Comparison of ENCODE assay signal across 1 cellular context in the genomic region with DNA sequence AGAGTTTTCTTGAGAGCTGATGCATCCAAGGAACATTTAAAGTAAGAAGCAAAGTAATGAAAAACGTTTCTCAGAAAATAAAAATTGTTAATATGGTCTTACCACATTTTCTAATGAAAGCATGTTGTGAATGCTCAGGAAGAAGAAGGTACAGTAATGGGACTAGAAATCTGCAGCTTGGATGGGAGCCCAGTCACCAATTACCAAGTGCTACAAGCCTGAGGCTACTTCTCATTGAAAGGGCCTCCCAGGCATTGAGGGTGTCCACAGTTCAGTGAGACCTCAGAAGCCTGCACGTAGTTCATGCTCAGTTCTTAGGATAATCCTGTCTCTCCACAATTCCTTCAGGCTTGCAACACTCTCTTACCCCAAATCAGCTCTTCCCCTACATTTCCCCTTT.
TF ChIP-seq lines count a peak whose summit lies in the region.

No MANE protein-coding gene starts in this region.

TF ChIP-seq in GM23338, 12 proteins besides CTCF, POLR2A, EP300 and RAD21 (continued from another document):
- no peak for TF ChIP-seq ZNF114 (CRISPR knock-in tag; IDR thresholded peaks at IDR 0.05)
- TF ChIP-seq JUNB (IDR thresholded peaks at IDR 0.05; ENCODE audit: unreplicated experiment) = no peak
- TF ChIP-seq ETS1 (IDR thresholded peaks at IDR 0.05) = no peak
- no peak for TF ChIP-seq CREB1 (CRISPR knock-in tag; IDR thresholded peaks at IDR 0.05; ENCODE audit: low read depth)
- no peak for TF ChIP-seq EZH2phosphoT487 (IDR thresholded peaks at IDR 0.05; ENCODE audit: unreplicated experiment)
- no peak for TF ChIP-seq REST (IDR thresholded peaks at IDR 0.05; ENCODE audit: unreplicated experiment)
- TF ChIP-seq ZNF331 (CRISPR knock-in tag; IDR thresholded peaks at IDR 0.05; ENCODE audit: low read depth) = no peak
- no peak for TF ChIP-seq STAT1 (IDR thresholded peaks at IDR 0.05; ENCODE audit: unreplicated experiment)
- TF ChIP-seq, protein P1, sequence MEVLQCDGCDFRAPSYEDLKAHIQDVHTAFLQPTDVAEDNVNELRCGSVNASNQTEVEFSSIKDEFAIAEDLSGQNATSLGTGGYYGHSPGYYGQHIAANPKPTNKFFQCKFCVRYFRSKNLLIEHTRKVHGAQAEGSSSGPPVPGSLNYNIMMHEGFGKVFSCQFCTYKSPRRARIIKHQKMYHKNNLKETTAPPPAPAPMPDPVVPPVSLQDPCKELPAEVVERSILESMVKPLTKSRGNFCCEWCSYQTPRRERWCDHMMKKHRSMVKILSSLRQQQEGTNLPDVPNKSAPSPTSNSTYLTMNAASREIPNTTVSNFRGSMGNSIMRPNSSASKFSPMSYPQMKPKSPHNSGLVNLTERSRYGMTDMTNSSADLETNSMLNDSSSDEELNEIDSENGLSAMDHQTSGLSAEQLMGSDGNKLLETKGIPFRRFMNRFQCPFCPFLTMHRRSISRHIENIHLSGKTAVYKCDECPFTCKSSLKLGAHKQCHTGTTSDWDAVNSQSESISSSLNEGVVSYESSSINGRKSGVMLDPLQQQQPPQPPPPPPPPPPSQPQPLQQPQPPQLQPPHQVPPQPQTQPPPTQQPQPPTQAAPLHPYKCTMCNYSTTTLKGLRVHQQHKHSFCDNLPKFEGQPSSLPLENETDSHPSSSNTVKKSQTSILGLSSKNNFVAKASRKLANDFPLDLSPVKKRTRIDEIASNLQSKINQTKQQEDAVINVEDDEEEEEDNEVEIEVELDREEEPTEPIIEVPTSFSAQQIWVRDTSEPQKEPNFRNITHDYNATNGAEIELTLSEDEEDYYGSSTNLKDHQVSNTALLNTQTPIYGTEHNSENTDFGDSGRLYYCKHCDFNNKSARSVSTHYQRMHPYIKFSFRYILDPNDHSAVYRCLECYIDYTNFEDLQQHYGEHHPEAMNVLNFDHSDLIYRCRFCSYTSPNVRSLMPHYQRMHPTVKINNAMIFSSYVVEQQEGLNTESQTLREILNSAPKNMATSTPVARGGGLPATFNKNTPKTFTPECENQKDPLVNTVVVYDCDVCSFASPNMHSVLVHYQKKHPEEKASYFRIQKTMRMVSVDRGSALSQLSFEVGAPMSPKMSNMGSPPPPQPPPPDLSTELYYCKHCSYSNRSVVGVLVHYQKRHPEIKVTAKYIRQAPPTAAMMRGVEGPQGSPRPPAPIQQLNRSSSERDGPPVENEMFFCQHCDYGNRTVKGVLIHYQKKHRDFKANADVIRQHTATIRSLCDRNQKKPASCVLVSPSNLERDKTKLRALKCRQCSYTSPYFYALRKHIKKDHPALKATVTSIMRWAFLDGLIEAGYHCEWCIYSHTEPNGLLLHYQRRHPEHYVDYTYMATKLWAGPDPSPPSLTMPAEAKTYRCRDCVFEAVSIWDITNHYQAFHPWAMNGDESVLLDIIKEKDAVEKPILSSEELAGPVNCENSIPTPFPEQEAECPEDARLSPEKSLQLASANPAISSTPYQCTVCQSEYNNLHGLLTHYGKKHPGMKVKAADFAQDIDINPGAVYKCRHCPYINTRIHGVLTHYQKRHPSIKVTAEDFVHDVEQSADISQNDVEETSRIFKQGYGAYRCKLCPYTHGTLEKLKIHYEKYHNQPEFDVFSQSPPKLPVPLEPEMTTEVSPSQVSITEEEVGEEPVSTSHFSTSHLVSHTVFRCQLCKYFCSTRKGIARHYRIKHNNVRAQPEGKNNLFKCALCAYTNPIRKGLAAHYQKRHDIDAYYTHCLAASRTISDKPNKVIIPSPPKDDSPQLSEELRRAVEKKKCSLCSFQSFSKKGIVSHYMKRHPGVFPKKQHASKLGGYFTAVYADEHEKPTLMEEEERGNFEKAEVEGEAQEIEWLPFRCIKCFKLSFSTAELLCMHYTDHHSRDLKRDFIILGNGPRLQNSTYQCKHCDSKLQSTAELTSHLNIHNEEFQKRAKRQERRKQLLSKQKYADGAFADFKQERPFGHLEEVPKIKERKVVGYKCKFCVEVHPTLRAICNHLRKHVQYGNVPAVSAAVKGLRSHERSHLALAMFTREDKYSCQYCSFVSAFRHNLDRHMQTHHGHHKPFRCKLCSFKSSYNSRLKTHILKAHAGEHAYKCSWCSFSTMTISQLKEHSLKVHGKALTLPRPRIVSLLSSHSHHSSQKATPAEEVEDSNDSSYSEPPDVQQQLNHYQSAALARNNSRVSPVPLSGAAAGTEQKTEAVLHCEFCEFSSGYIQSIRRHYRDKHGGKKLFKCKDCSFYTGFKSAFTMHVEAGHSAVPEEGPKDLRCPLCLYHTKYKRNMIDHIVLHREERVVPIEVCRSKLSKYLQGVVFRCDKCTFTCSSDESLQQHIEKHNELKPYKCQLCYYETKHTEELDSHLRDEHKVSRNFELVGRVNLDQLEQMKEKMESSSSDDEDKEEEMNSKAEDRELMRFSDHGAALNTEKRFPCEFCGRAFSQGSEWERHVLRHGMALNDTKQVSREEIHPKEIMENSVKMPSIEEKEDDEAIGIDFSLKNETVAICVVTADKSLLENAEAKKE (CRISPR knock-in tag; IDR thresholded peaks at IDR 0.05) = no peak
- TF ChIP-seq POLR2AphosphoS5 (IDR thresholded peaks at IDR 0.05; ENCODE audit: low read depth) = no peak
- TF ChIP-seq EZH2 (IDR thresholded peaks at IDR 0.05; ENCODE audit: low read depth, unreplicated experiment) = no peak
